ENCODE assay signal across 8 cellular contexts in the genomic region with DNA sequence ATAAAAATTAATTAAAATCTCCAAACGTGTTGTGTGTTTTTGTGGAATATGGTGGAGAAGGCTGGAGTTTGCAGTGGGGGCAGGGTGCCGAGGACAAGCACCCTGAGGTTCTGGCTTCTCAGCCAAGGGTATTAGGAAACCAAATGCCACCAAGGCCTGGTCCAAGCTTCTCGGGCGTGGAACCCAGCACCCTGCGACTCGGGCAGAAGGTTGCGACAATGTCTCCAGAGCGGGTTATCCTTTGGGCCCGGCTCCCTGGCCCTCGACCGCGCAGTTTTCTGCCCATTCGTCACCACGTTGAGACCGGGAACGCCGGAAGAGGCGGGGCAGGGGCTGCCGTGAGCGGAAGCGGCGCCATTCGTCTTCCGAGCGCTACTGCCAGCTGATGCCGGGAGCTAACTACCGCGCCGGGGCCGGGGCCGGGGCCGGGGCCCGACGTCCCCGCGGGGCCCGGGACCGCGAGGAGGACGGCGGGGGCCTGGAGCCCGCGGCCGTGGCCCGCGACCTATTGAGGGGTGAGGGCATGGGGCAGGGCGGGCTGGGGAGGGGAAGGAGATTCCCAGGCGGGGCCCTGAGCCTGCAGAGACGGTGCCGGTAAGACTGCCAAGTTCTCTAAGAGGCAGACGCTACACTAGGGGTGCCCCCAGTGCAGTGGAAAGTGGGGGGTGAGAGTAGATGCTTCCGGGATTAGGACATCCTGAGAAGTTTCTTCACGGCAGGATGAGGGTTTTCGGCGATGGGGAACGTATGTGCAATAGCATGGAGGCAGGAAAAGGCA. TPM values are rescaled to one million over a fixed set of nuclear protein-coding genes. Genes with fewer than 3 reads are reported as not detected.
A peak's percentile ranks its signal among the peaks of the same experiment; 100 is the strongest.
DNase-seq lines count a peak whose midpoint lies in the region; ATAC-seq lines count a peak whose summit lies in the region.

A gene with protein sequence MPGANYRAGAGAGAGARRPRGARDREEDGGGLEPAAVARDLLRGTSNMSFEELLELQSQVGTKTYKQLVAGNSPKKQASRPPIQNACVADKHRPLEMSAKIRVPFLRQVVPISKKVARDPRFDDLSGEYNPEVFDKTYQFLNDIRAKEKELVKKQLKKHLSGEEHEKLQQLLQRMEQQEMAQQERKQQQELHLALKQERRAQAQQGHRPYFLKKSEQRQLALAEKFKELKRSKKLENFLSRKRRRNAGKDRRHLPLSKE (plus strand): TSS at position 354 of the 778 bp plus-strand sequence. CDS start 32 bp downstream, at position 386.

- H3K4me1 Mint-ChIP-seq in activated naive CD4-positive, alpha-beta T cell treated with anti-CD3 and anti-CD28 coated beads, Interleukin-2, amount 10 ng/mL, durations not matched to agents 7 days and 5 days, result peaks cover 36% of the 10 kb centered on the region

- H3K4me3 ChIP-seq in SK-N-MC, result peak within 1 kb of the TSS; percentile 97

- peaks cover 69% of the 10 kb centered on the region for H3K36me3 ChIP-seq in SK-N-MC (ENCODE audit: insufficient read depth, low read length)

- DNase-seq in Caki2 (ENCODE audit: low read depth) (peak; percentile 64), Kasumi-1 (lab: John Stamatoyannopoulos, UW) (peak; percentile 62 to 76), SK-N-MC (ENCODE audit: low read depth, low spot score) (no peak), germinal center (ENCODE audit: low spot score) (peak; percentile 83), nucleus accumbens (lab: John Stamatoyannopoulos, UW) (peak in 54 of 56 donors; percentile 14 to 87 (median 68)), substantia nigra (lab: John Stamatoyannopoulos, UW) (peak in 47 of 49 donors; percentile 16 to 88 (median 68))
- DNase-seq in activated naive CD4-positive, alpha-beta T cell treated with anti-CD3 and anti-CD28 coated beads, Interleukin-2, amount 10 ng/mL, durations not matched to agents 7 days and 5 days, result peak; percentile 75

- no peaks in the 10 kb centered on the region for H3K27me3 Mint-ChIP-seq in activated naive CD4-positive, alpha-beta T cell treated with anti-CD3 and anti-CD28 coated beads, Interleukin-2, amount 10 ng/mL, durations not matched to agents 7 days and 5 days

- H3K9me3 Mint-ChIP-seq in activated naive CD4-positive, alpha-beta T cell treated with anti-CD3 and anti-CD28 coated beads, Interleukin-2, amount 10 ng/mL, durations not matched to agents 7 days and 5 days, result no peaks in the 10 kb centered on the region

- peak within 1 kb of the TSS; percentile 98 for H3K4me3 Mint-ChIP-seq in activated naive CD4-positive, alpha-beta T cell treated with anti-CD3 and anti-CD28 coated beads, Interleukin-2, amount 10 ng/mL, durations not matched to agents 7 days and 5 days

- H3K27ac ChIP-seq in SK-N-MC (peak within 1 kb of the TSS; percentile 94), substantia nigra (ENCODE audit: low read depth, low read length, poor library complexity, severe bottlenecking) (peak within 1 kb of the TSS; percentile 77)

- in situ Hi-C loops in Caki2 (cut with HindIII; ENCODE audit: low pct_unique_long_range_greater_than_20kb, low sequenced_read_pairs), result no loop called here

- H3K27ac Mint-ChIP-seq in activated naive CD4-positive, alpha-beta T cell treated with anti-CD3 and anti-CD28 coated beads, Interleukin-2, amount 10 ng/mL, durations not matched to agents 7 days and 5 days, result peak within 1 kb of the TSS; percentile 93

- no peaks in the 10 kb centered on the region for H3K9me3 ChIP-seq in SK-N-MC (ENCODE audit: low read depth, low read length)

- H3K36me3 Mint-ChIP-seq in activated naive CD4-positive, alpha-beta T cell treated with anti-CD3 and anti-CD28 coated beads, Interleukin-2, amount 10 ng/mL, durations not matched to agents 7 days and 5 days, result peaks cover 46% of the 10 kb centered on the region

- CTCF ChIA-PET in activated naive CD4-positive, alpha-beta T cell treated with anti-CD3 and anti-CD28 coated beads, Interleukin-2, amount 10 ng/mL, durations not matched to agents 7 days and 5 days (lab: Charles Lee), result interaction anchor here (3.1 kb wide), 1 partner anchor 121 kb away, joined by 12 read pairs; no protein-coding TSS in a partner anchor

- peak; percentile 63 for ATAC-seq in GM21528 (IDR thresholded peaks at IDR 0.05; ENCODE audit: low FRiP score, unreplicated experiment)

- H3K9ac ChIP-seq in SK-N-MC (ENCODE audit: insufficient read length), result peak within 1 kb of the TSS; percentile 92

RNA-seq across cellular contexts. Expression of the gene that starts here (rescaled TPM):
- total RNA-seq in Caki2 (2014; rRNA removed; shearing (Covaris generic); ENCODE audit: low replicate concordance), result 79.1 and 98.6 TPM in 2 replicates
